ENCODE assay signal across 8 cellular contexts in the genomic region with DNA sequence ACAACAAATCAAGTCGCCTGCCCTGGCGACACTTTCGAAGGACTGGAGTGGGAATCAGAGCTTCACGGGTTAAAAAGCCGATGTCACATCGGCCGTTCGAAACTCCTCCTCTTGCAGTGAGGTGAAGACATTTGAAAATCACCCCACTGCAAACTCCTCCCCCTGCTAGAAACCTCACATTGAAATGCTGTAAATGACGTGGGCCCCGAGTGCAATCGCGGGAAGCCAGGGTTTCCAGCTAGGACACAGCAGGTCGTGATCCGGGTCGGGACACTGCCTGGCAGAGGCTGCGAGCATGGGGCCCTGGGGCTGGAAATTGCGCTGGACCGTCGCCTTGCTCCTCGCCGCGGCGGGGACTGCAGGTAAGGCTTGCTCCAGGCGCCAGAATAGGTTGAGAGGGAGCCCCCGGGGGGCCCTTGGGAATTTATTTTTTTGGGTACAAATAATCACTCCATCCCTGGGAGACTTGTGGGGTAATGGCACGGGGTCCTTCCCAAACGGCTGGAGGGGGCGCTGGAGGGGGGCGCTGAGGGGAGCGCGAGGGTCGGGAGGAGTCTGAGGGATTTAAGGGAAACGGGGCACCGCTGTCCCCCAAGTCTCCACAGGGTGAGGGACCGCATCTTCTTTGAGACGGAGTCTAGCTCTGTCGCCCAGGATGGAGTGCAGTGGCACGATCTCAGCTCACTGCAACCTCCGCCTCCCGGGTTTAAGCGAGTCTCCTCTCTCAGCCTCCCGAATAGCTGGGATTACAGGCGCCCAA. TPM values are rescaled to one million over a fixed set of nuclear protein-coding genes. Genes with fewer than 3 reads are reported as not detected.
A peak's percentile ranks its signal among the peaks of the same experiment; 100 is the strongest.
DNase-seq lines count a peak whose midpoint lies in the region; ATAC-seq and TF ChIP-seq lines count a peak whose summit lies in the region.

LDLR (plus strand) TSS at position 210 of the 760 bp plus-strand sequence; CDS start at position 296, 86 bp downstream.

- H3K27ac ChIP-seq in ascending aorta (peak within 1 kb of the TSS; percentile 98 to 99), right cardiac atrium (ENCODE audit: low read length) (peak within 1 kb of the TSS; percentile 98), prostate gland (peak within 1 kb of the TSS; percentile 98 to 99), urinary bladder (ENCODE audit: low read depth) (peak within 1 kb of the TSS; percentile 90)

- under 1% methylated on average over 43 of the region's 43 CpGs for whole genome bisulfite sequencing in right cardiac atrium
- WGBS in prostate gland: 1% methylated on average over 43 of the region's 43 CpGs
- WGBS in urinary bladder: under 1% methylated on average over 43 of the region's 43 CpGs

- DNase-seq in ACHN: peak; percentile 94
- peak; percentile 70 for DNase-seq in GM19240 (ENCODE audit: insufficient read length, low spot score)
- peak; percentile 87 for DNase-seq in NCI-H2029 (lab: John Stamatoyannopoulos, UW)
- peak; percentile 62 for DNase-seq in T1000 (lab: John Stamatoyannopoulos, UW)
- DNase-seq in ascending aorta (ENCODE audit: low spot score in 2 of 2): peak; percentile 63 to 95
- DNase-seq in right cardiac atrium: peak; percentile 92 to 94 (median 93)
- DNase-seq in prostate gland (ENCODE audit: low spot score): peak; percentile 86

- H3K4me1 ChIP-seq in ascending aorta (peaks cover 19 to 46% of the 10 kb centered on the region in 2 donors), right cardiac atrium (ENCODE audit: control insufficient read depth, insufficient read depth, low read length) (peaks cover 8% of the 10 kb centered on the region), prostate gland (replicated peaks) (peaks cover 4% of the 10 kb centered on the region), urinary bladder (ENCODE audit: insufficient read depth) (no peaks in the 10 kb centered on the region)

- H3K4me3 ChIP-seq in ascending aorta (peak within 1 kb of the TSS; percentile 45 to 82), right cardiac atrium (ENCODE audit: low read length) (peak within 1 kb of the TSS; percentile 73), prostate gland (peak within 1 kb of the TSS; percentile 64 to 77), urinary bladder (ENCODE audit: low read depth, low read length) (peak within 1 kb of the TSS; percentile 51)

- in situ Hi-C loops in ACHN (cut with HindIII; ENCODE audit: low pct_ligation_motif_present, low pct_unique_long_range_greater_than_20kb, low sequenced_read_pairs): no loop called here

- ATAC-seq in right cardiac atrium: peak; percentile 69 to 81

- H3K27me3 ChIP-seq in ascending aorta (no peaks in the 10 kb centered on the region), right cardiac atrium (ENCODE audit: control insufficient read depth, insufficient read depth) (no peaks in the 10 kb centered on the region), prostate gland (replicated peaks; ENCODE audit: insufficient read depth) (no peaks in the 10 kb centered on the region)

- TF ChIP-seq POLR2A in prostate gland (IDR thresholded peaks at IDR 0.05): peak; percentile 82

- H3K9me3 ChIP-seq in ascending aorta: no peaks in the 10 kb centered on the region
- H3K9me3 ChIP-seq in right cardiac atrium (ENCODE audit: control insufficient read depth, low read length): no peaks in the 10 kb centered on the region
- no peaks in the 10 kb centered on the region for H3K9me3 ChIP-seq in prostate gland

- intact Hi-C loops in ascending aorta (cut with DNase I): loop anchor here (2.0 kb wide), 2 partner anchors 49 to 113 kb away; no protein-coding TSS in a partner anchor
- intact Hi-C loops in right cardiac atrium (cut with DNase I): no loop called here
- intact Hi-C loops in prostate gland (cut with DNase I): loop anchor here (10.0 kb wide), 1 partner anchor 55 kb away; no protein-coding TSS in a partner anchor

- H3K36me3 ChIP-seq in ascending aorta: no peaks in the 10 kb centered on the region
- H3K36me3 ChIP-seq in prostate gland: no peaks in the 10 kb centered on the region
- H3K36me3 ChIP-seq in urinary bladder (ENCODE audit: insufficient read depth): no peaks in the 10 kb centered on the region

- TF ChIP-seq CTCF in ascending aorta (IDR thresholded peaks at IDR 0.05): no peak
- peak in 1 of 4 experiments; percentile 3 for TF ChIP-seq CTCF in prostate gland (IDR thresholded peaks at IDR 0.05)

RNA-seq across cellular contexts. Expression of gene LDLR, which starts in this region (rescaled TPM):
- total RNA-seq in ascending aorta (37.4 TPM), right cardiac atrium (100 to 1,000 TPM in 1 of 4 donors, 10 to 100 TPM in 2, 1 to 10 TPM in 1; 7.6 to 101 (median 21.6) TPM), prostate gland (10 to 100 TPM; 17.4 to 41.5 TPM), urinary bladder (48.6 TPM)
- polyA plus RNA-seq in right cardiac atrium (19.3 TPM), urinary bladder (44.9 TPM)

Comparison
In these comparisons a context has a peak if more than half of its experiments do, and no peak if none do; other contexts are left out.
1. Peak in every context shown above with its lines: DNase-seq, ATAC-seq, H3K4me3 ChIP-seq and H3K27ac ChIP-seq.
2. intact Hi-C loops: an anchor here in ascending aorta (2.0 kb wide) and prostate gland (10.0 kb wide); none called in right cardiac atrium.